Comparison of ENCODE assay signal across 11 cellular contexts in genomic region chr3:29171583-29171990, GRCh38.
DNase-seq lines count a peak whose midpoint lies in the region; ATAC-seq and TF ChIP-seq lines count a peak whose summit lies in the region.
"Had no signal": no experiment of that assay in that cellular context is flagged by ENCODE, and none has a peak within 500 bp of the region (broad histone marks: within the 10 kb centered on the region; RNA-seq: fewer than 3 reads in every experiment).

No MANE protein-coding gene starts in this region.

- peak; percentile 67 for ATAC-seq in HG03097 (IDR thresholded peaks at IDR 0.05; ENCODE audit: low FRiP score, unreplicated experiment)

- H3K36me3 ChIP-seq in mesodermal cell (ENCODE audit: control insufficient read depth, insufficient read depth, low read length), result no peaks in the 10 kb centered on the region
- H3K36me3 ChIP-seq in Peyer's patch, result no peaks in the 10 kb centered on the region

- DNase-seq in COLO829 (ENCODE audit: low spot score) (peak; percentile 82), NCI-H2081 (lab: John Stamatoyannopoulos, UW) (no peak), Peyer's patch (no peak), DMS153 (lab: John Stamatoyannopoulos, UW) (no peak)
- DNase-seq in activated naive CD8-positive, alpha-beta T cell treated with anti-CD3 and anti-CD28 coated beads for 36 hours, result no peak
- DNase-seq in activated CD8-positive, alpha-beta memory T cell treated with anti-CD3 and anti-CD28 coated beads, Interleukin-2, amount 50 U/mL, for 4 hours, result no peak
- DNase-seq: activated CD4-positive, alpha-beta T cell treated with anti-CD3 and anti-CD28 coated beads for 4 hours; DMS79 treated with DMSO at 0.1 percent for 48 hours; nucleus accumbens had no signal

- peaks cover 12% of the 10 kb centered on the region for H3K4me1 Mint-ChIP-seq in activated naive CD8-positive, alpha-beta T cell treated with anti-CD3 and anti-CD28 coated beads for 36 hours

- H3K9me3 ChIP-seq in mesodermal cell (ENCODE audit: control insufficient read depth, low read length), result no peaks in the 10 kb centered on the region
- no peaks in the 10 kb centered on the region for H3K9me3 ChIP-seq in Peyer's patch

- TF ChIP-seq POLR2A in Peyer's patch (IDR thresholded peaks at IDR 0.05), result no peak

- WGBS in mesodermal cell (ENCODE audit: insufficient coverage in 2 of 2), 2 experiments, result 57% methylated on average over 3 of the region's 4 CpGs; no CpG with 5 or more reads in 1 of the 2 experiments

- TF ChIP-seq CTCF in Peyer's patch (IDR thresholded peaks at IDR 0.05), result no peak

- H3K4me3 Mint-ChIP-seq in activated naive CD8-positive, alpha-beta T cell treated with anti-CD3 and anti-CD28 coated beads for 36 hours, result no peak overlapping the region

- no peaks in the 10 kb centered on the region for H3K27me3 Mint-ChIP-seq in activated naive CD8-positive, alpha-beta T cell treated with anti-CD3 and anti-CD28 coated beads for 36 hours

- peaks cover 15% of the 10 kb centered on the region for H3K4me1 ChIP-seq in mesodermal cell (ENCODE audit: control insufficient read depth, insufficient read depth, low read length, poor library complexity, severe bottlenecking)
- H3K4me1 ChIP-seq in Peyer's patch, result peaks cover 0 to 5% (median 0%) of the 10 kb centered on the region in 4 donors

- peaks cover 4% of the 10 kb centered on the region for H3K36me3 Mint-ChIP-seq in activated naive CD8-positive, alpha-beta T cell treated with anti-CD3 and anti-CD28 coated beads for 36 hours

- peaks cover 9% of the 10 kb centered on the region for H3K9me3 Mint-ChIP-seq in activated naive CD8-positive, alpha-beta T cell treated with anti-CD3 and anti-CD28 coated beads for 36 hours

- H3K27ac ChIP-seq in mesodermal cell (ENCODE audit: low read depth, low read length, severe bottlenecking), result peak overlapping the region; percentile 98
- H3K27ac ChIP-seq in Peyer's patch, result peak overlapping the region in 2 of 4 donors; percentile 44 to 48

- H3K27me3 ChIP-seq in Peyer's patch, result no peaks in the 10 kb centered on the region

- peak overlapping the region; percentile 20 for H3K27ac Mint-ChIP-seq in activated naive CD8-positive, alpha-beta T cell treated with anti-CD3 and anti-CD28 coated beads for 36 hours

- H3K4me3 ChIP-seq in mesodermal cell (ENCODE audit: extremely low read depth, insufficient read depth, low read length, poor library complexity, severe bottlenecking), result no peak overlapping the region
- no peak overlapping the region for H3K4me3 ChIP-seq in Peyer's patch
